39 cellular contexts compared by ENCODE assay signal in genomic region chr2:128109243-128109642, GRCh38.
"Had no signal": no experiment of that assay in that cellular context is flagged by ENCODE, and none has a peak within 500 bp of the region (broad histone marks: within the 10 kb centered on the region; RNA-seq: fewer than 3 reads in every experiment).

No MANE protein-coding gene starts in this region.

- H3K4me1 Mint-ChIP-seq: activated naive CD4-positive, alpha-beta T cell treated with anti-CD3 and anti-CD28 coated beads, Interleukin-2, amount 10 ng/mL, durations not matched to agents 7 days and 5 days; activated naive CD8-positive, alpha-beta T cell treated with anti-CD3 and anti-CD28 coated beads, Interleukin-2, amount 10 ng/mL, durations not matched to agents 7 days and 5 days; activated T-helper 17 cell treated with anti-CD3 and anti-CD28 coated beads, Interleukin-2, amount 50 U/mL, for 72 hours; brain; central memory CD8-positive, alpha-beta T cell had no signal

- H3K27ac Mint-ChIP-seq: activated naive CD4-positive, alpha-beta T cell treated with anti-CD3 and anti-CD28 coated beads for 36 hours; activated naive CD4-positive, alpha-beta T cell treated with anti-CD3 and anti-CD28 coated beads, Interleukin-2, amount 10 ng/mL, durations not matched to agents 7 days and 5 days; activated naive CD4-positive, alpha-beta T cell treated with anti-CD3 and anti-CD28 coated beads, Interleukin-2, amount 50 U/mL, for 24 hours; activated naive CD4-positive, alpha-beta T cell treated with anti-CD3 and anti-CD28 coated beads, Interleukin-2, amount 50 U/mL, for 72 hours; activated naive CD8-positive, alpha-beta T cell; activated naive CD8-positive, alpha-beta T cell treated with anti-CD3 and anti-CD28 coated beads for 36 hours; activated naive CD8-positive, alpha-beta T cell treated with anti-CD3 and anti-CD28 coated beads, Interleukin-2, amount 10 ng/mL, durations not matched to agents 7 days and 5 days; activated naive CD8-positive, alpha-beta T cell treated with anti-CD3 and anti-CD28 coated beads, Interleukin-2, amount 50 U/mL, for 24 hours; activated T-cell treated with anti-CD3 and anti-CD28 coated beads, Interleukin-2, amount 50 U/mL, for 72 hours; activated T-helper 1 cell treated with anti-CD3 and anti-CD28 coated beads, Interleukin-12 subunit alpha, Interleukin-12 subunit beta, Interleukin-2, Interleukin-4 antibody, amounts not matched to agents 30 ng/mL and 10 ng/mL and 1 ng/mL, durations not matched to agents 14 hours and 24 hours and 36 hours; activated T-helper 17 cell treated with anti-CD3 and anti-CD28 coated beads, Interleukin-2, amount 50 U/mL, for 72 hours; activated T-helper 2 cell treated with anti-CD3 and anti-CD28 coated beads, Interferon-gamma antibody, Interleukin-2, Interleukin-4, amounts not matched to agents 10 μg/mL and 5 μg/mL and 100 μg/mL, durations not matched to agents 14 hours and 24 hours and 36 hours had no signal

- H3K27me3 Mint-ChIP-seq: activated naive CD4-positive, alpha-beta T cell treated with anti-CD3 and anti-CD28 coated beads, Interleukin-2, amount 10 ng/mL, durations not matched to agents 7 days and 5 days; activated naive CD4-positive, alpha-beta T cell treated with anti-CD3 and anti-CD28 coated beads, Interleukin-2, amount 50 U/mL, for 24 hours; activated naive CD8-positive, alpha-beta T cell; activated naive CD8-positive, alpha-beta T cell treated with anti-CD3 and anti-CD28 coated beads for 36 hours; activated naive CD8-positive, alpha-beta T cell treated with anti-CD3 and anti-CD28 coated beads, Interleukin-2, amount 10 ng/mL, durations not matched to agents 7 days and 5 days; activated naive CD8-positive, alpha-beta T cell treated with anti-CD3 and anti-CD28 coated beads, Interleukin-2, amount 50 U/mL, for 24 hours; activated T-helper 17 cell treated with anti-CD3 and anti-CD28 coated beads, Interleukin-2, amount 50 U/mL, for 72 hours; brain; central memory CD8-positive, alpha-beta T cell had no signal

- H3K36me3 ChIP-seq: breast epithelium had no signal

- H3K9me3 Mint-ChIP-seq: activated naive CD4-positive, alpha-beta T cell treated with anti-CD3 and anti-CD28 coated beads for 36 hours; activated naive CD4-positive, alpha-beta T cell treated with anti-CD3 and anti-CD28 coated beads, Interleukin-2, amount 10 ng/mL, durations not matched to agents 7 days and 5 days; activated naive CD4-positive, alpha-beta T cell treated with anti-CD3 and anti-CD28 coated beads, Interleukin-2, amount 50 U/mL, for 24 hours; activated naive CD4-positive, alpha-beta T cell treated with anti-CD3 and anti-CD28 coated beads, Interleukin-2, amount 50 U/mL, for 72 hours; activated naive CD8-positive, alpha-beta T cell treated with anti-CD3 and anti-CD28 coated beads for 36 hours; activated naive CD8-positive, alpha-beta T cell treated with anti-CD3 and anti-CD28 coated beads, Interleukin-2, amount 10 ng/mL, durations not matched to agents 7 days and 5 days; activated naive CD8-positive, alpha-beta T cell treated with anti-CD3 and anti-CD28 coated beads, Interleukin-2, amount 50 U/mL, for 24 hours; activated T-cell treated with anti-CD3 and anti-CD28 coated beads, Interleukin-2, amount 50 U/mL, for 4 hours; activated T-cell treated with anti-CD3 and anti-CD28 coated beads, Interleukin-2, amount 50 U/mL, for 72 hours; activated T-helper 1 cell treated with anti-CD3 and anti-CD28 coated beads, Interleukin-12 subunit alpha, Interleukin-12 subunit beta, Interleukin-2, Interleukin-4 antibody, amounts not matched to agents 30 ng/mL and 10 ng/mL and 1 ng/mL, durations not matched to agents 14 hours and 24 hours and 36 hours; activated T-helper 17 cell treated with anti-CD3 and anti-CD28 coated beads, Interleukin-2, amount 50 U/mL, for 72 hours; activated T-helper 2 cell treated with anti-CD3 and anti-CD28 coated beads, Interferon-gamma antibody, Interleukin-2, Interleukin-4, amounts not matched to agents 10 μg/mL and 5 μg/mL and 100 μg/mL, durations not matched to agents 14 hours and 24 hours and 36 hours; brain; central memory CD8-positive, alpha-beta T cell had no signal

- H3K9me3 ChIP-seq: adrenal gland, ascending aorta, body of pancreas, breast epithelium had no signal

- H3K4me3 Mint-ChIP-seq: activated naive CD4-positive, alpha-beta T cell treated with anti-CD3 and anti-CD28 coated beads for 36 hours; activated naive CD4-positive, alpha-beta T cell treated with anti-CD3 and anti-CD28 coated beads, Interleukin-2, amount 10 ng/mL, durations not matched to agents 7 days and 5 days; activated naive CD4-positive, alpha-beta T cell treated with anti-CD3 and anti-CD28 coated beads, Interleukin-2, amount 50 U/mL, for 24 hours; activated naive CD8-positive, alpha-beta T cell; activated naive CD8-positive, alpha-beta T cell treated with anti-CD3 and anti-CD28 coated beads for 36 hours; activated naive CD8-positive, alpha-beta T cell treated with anti-CD3 and anti-CD28 coated beads, Interleukin-2, amount 10 ng/mL, durations not matched to agents 7 days and 5 days; activated naive CD8-positive, alpha-beta T cell treated with anti-CD3 and anti-CD28 coated beads, Interleukin-2, amount 50 U/mL, for 24 hours; activated T-cell treated with anti-CD3 and anti-CD28 coated beads, Interleukin-2, amount 50 U/mL, for 4 hours; activated T-cell treated with anti-CD3 and anti-CD28 coated beads, Interleukin-2, amount 50 U/mL, for 72 hours; activated T-helper 1 cell treated with anti-CD3 and anti-CD28 coated beads, Interleukin-12 subunit alpha, Interleukin-12 subunit beta, Interleukin-2, Interleukin-4 antibody, amounts not matched to agents 30 ng/mL and 10 ng/mL and 1 ng/mL, durations not matched to agents 14 hours and 24 hours and 36 hours; activated T-helper 17 cell treated with anti-CD3 and anti-CD28 coated beads, Interleukin-2, amount 50 U/mL, for 72 hours; brain; central memory CD8-positive, alpha-beta T cell had no signal

- ATAC-seq: activated naive CD4-positive, alpha-beta T cell treated with anti-CD3 and anti-CD28 coated beads, Interleukin-2, amount 50 U/mL, for 72 hours; activated naive CD8-positive, alpha-beta T cell treated with anti-CD3 and anti-CD28 coated beads, Interleukin-2, amount 50 U/mL, for 24 hours; activated T-cell treated with anti-CD3 and anti-CD28 coated beads, Interleukin-2, amount 50 U/mL, for 4 hours; activated T-cell treated with anti-CD3 and anti-CD28 coated beads, Interleukin-2, amount 50 U/mL, for 72 hours; activated T-helper 17 cell treated with anti-CD3 and anti-CD28 coated beads, Interleukin-2, amount 50 U/mL, for 72 hours; body of pancreas had no signal

- H3K27me3 ChIP-seq: adrenal gland, ascending aorta, body of pancreas, brain microvascular endothelial cell, breast epithelium, cardiac muscle cell had no signal

- FAIRE-seq: astrocyte, bronchial epithelial cell, colon had no signal

- H3K4me3 ChIP-seq: adrenal gland, ascending aorta, body of pancreas, breast epithelium, cardiac muscle cell had no signal

- H3K4me1 ChIP-seq: adrenal gland, ascending aorta, body of pancreas, breast epithelium had no signal

- H3K27ac ChIP-seq: adrenal gland, ascending aorta, body of pancreas, brain microvascular endothelial cell, breast epithelium, cardiac muscle cell had no signal

- DNase-seq: activated effector memory CD4-positive, alpha-beta T cell treated with anti-CD3 and anti-CD28 coated beads, Interleukin-2, amount 50 U/mL, for 16 hours; activated effector memory CD4-positive, alpha-beta T cell treated with Interleukin-2 at 50 U/mL for 16 hours; activated gamma-delta T cell; activated gamma-delta T cell treated with Interleukin-2 at 50 U/mL for 16 hours; activated naive CD4-positive, alpha-beta T cell; activated naive CD4-positive, alpha-beta T cell treated with anti-CD3 and anti-CD28 coated beads for 36 hours; activated naive CD4-positive, alpha-beta T cell treated with anti-CD3 and anti-CD28 coated beads, Interleukin-2, amount 10 ng/mL, durations not matched to agents 7 days and 5 days; activated naive CD4-positive, alpha-beta T cell treated with anti-CD3 and anti-CD28 coated beads, Interleukin-2, amount 50 U/mL, for 16 hours; activated naive CD4-positive, alpha-beta T cell treated with Interleukin-2 at 50 U/mL for 16 hours; activated naive CD8-positive, alpha-beta T cell treated with anti-CD3 and anti-CD28 coated beads for 36 hours; activated naive CD8-positive, alpha-beta T cell treated with anti-CD3 and anti-CD28 coated beads, Interleukin-2, amount 10 ng/mL, durations not matched to agents 7 days and 5 days; activated naive CD8-positive, alpha-beta T cell treated with anti-CD3 and anti-CD28 coated beads, Interleukin-2, amount 50 U/mL, for 24 hours; activated T-cell treated with anti-CD3 and anti-CD28 coated beads, Interleukin-2, amount 50 U/mL, for 4 hours; activated T-cell treated with anti-CD3 and anti-CD28 coated beads, Interleukin-2, amount 50 U/mL, for 48 hours; activated T-cell treated with anti-CD3 and anti-CD28 coated beads, Interleukin-2, amount 50 U/mL, for 72 hours; adrenal gland; amniotic stem cell; amygdala; anterior cingulate cortex; aorta; body of pancreas; brain microvascular endothelial cell; caudate nucleus; central memory CD4-positive, alpha-beta T cell; cerebellar nuclear complex had no signal
